Comparison of ENCODE assay signal across 1 cellular context in the genomic region with DNA sequence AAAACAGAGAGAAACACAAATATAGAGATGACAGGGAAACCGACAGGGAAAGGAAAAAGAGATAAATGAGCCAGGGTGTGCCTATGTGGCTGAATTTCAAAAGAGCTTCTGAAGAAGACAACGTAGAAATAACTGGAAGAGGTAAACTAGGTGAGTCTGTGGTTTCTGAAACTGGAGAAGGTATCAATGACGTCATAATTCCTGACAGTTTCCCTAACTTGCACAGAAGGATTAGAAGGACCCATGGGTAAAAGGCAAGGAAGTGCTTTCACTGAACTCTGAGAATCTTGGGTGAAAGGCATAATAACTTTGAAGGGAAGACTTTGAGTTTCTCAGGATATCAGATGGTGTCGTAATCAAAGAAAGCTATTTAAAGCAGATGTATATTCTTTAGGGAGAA.
TF ChIP-seq lines count a peak whose summit lies in the region.

No MANE protein-coding gene starts in this region.

TF ChIP-seq in HCT116, 20 proteins besides CTCF, POLR2A, EP300 and RAD21 (continued from another document):
- TF ChIP-seq JUND (IDR thresholded peaks at IDR 0.05) (peak; percentile 29), CBX3 (IDR thresholded peaks at IDR 0.05; ENCODE audit: low read depth) (0 out of 2 replicates have a peak, but pooled peaks have one; percentile 43), ZFX (IDR thresholded peaks at IDR 0.05) (no peak), SP1 (IDR thresholded peaks at IDR 0.05; ENCODE audit: low read depth) (0 out of 2 replicates have a peak, but pooled peaks have one; percentile 7)
